Comparison of ENCODE assay signal across 10 cellular contexts in the genomic region with DNA sequence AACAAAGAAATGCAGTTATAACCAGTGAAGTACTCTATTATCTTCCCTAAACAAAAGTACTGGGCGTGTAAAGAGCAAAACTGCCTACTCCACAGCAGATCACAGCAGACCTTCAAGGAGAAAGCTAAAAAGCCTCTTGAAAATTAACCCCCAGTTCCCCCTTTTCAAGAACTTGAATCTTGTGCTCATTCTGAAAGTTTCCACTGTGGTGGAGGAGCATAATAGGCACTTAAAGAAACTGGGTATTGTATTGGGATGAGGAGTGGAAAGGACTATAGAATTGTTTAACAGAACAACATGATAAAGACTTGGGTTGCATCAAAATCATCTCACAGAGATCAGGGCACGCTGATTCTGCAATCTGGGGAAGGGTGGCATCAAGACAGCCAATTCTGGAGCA. TPM values are rescaled to one million over a fixed set of nuclear protein-coding genes. Genes with fewer than 3 reads are reported as not detected.
DNase-seq lines count a peak whose midpoint lies in the region; ATAC-seq and TF ChIP-seq lines count a peak whose summit lies in the region.
"Had no signal": no experiment of that assay in that cellular context is flagged by ENCODE, and none has a peak within 500 bp of the region (broad histone marks: within the 10 kb centered on the region; RNA-seq: fewer than 3 reads in every experiment).

No MANE protein-coding gene starts in this region.

- H3K18ac ChIP-seq in mesendoderm (ENCODE audit: low read length), result peak overlapping the region; percentile 94

- in situ Hi-C loops in astrocyte of the spinal cord (cut with HindIII; ENCODE audit: low sequenced_read_pairs), result no loop called here

- peak overlapping the region; percentile 41 for H2AK5ac ChIP-seq in mesendoderm (ENCODE audit: low read length)

- H2BK5ac ChIP-seq in mesendoderm (ENCODE audit: low read length), result no peak overlapping the region

- H3K9ac ChIP-seq in mesendoderm (ENCODE audit: low read length), result peak overlapping the region; percentile 82

- H4K5ac ChIP-seq in mesendoderm (ENCODE audit: low read length), result no peak overlapping the region

- H3K4me1 Mint-ChIP-seq in stimulated activated naive CD8-positive, alpha-beta T cell treated with anti-CD3 and anti-CD28 coated beads, Interleukin-15, Interleukin-2, amounts not matched to agents 100 ng/mL and 50 ng/mL, for 24 hours (ENCODE audit: low read depth), result peaks cover 79% of the 10 kb centered on the region

- H3K4me3 Mint-ChIP-seq in stimulated activated naive CD8-positive, alpha-beta T cell treated with anti-CD3 and anti-CD28 coated beads, Interleukin-15, Interleukin-2, amounts not matched to agents 100 ng/mL and 50 ng/mL, for 24 hours, result peak overlapping the region; percentile 99

- peak overlapping the region; percentile 25 for H3K27ac ChIP-seq in mesendoderm (ENCODE audit: low read depth, low read length)

- peaks cover 61% of the 10 kb centered on the region for H3K36me3 Mint-ChIP-seq in stimulated activated naive CD8-positive, alpha-beta T cell treated with anti-CD3 and anti-CD28 coated beads, Interleukin-15, Interleukin-2, amounts not matched to agents 100 ng/mL and 50 ng/mL, for 24 hours (ENCODE audit: low read depth)

- peak overlapping the region; percentile 100 for H3K27ac Mint-ChIP-seq in stimulated activated naive CD8-positive, alpha-beta T cell treated with anti-CD3 and anti-CD28 coated beads, Interleukin-15, Interleukin-2, amounts not matched to agents 100 ng/mL and 50 ng/mL, for 24 hours

- no peaks in the 10 kb centered on the region for H3K27me3 Mint-ChIP-seq in stimulated activated naive CD8-positive, alpha-beta T cell treated with anti-CD3 and anti-CD28 coated beads, Interleukin-15, Interleukin-2, amounts not matched to agents 100 ng/mL and 50 ng/mL, for 24 hours

- H4K8ac ChIP-seq in mesendoderm (ENCODE audit: low read depth, low read length), result no peak overlapping the region

- ATAC-seq in stimulated activated naive CD8-positive, alpha-beta T cell treated with anti-CD3 and anti-CD28 coated beads, Interleukin-15, Interleukin-2, amounts not matched to agents 100 U/mL and 50 U/mL, for 24 hours, result no peak
- no peak for ATAC-seq in HG03342 (IDR thresholded peaks at IDR 0.05; ENCODE audit: unreplicated experiment)

- H3K9me3 Mint-ChIP-seq in stimulated activated naive CD8-positive, alpha-beta T cell treated with anti-CD3 and anti-CD28 coated beads, Interleukin-15, Interleukin-2, amounts not matched to agents 100 ng/mL and 50 ng/mL, for 24 hours, result no peaks in the 10 kb centered on the region

- H3K56ac ChIP-seq in mesendoderm (ENCODE audit: low read length), result peak overlapping the region; percentile 81

- H3K4me2 ChIP-seq in mesendoderm (ENCODE audit: low read length), result peak overlapping the region; percentile 33

- peak overlapping the region; percentile 51 for H2BK120ac ChIP-seq in mesendoderm (ENCODE audit: low read depth, low read length)

- H3K4ac ChIP-seq in mesendoderm (ENCODE audit: low read depth, low read length), result peak overlapping the region; percentile 56

- H3K79me1 ChIP-seq in mesendoderm (ENCODE audit: low read length), result peaks cover 13% of the 10 kb centered on the region

- no peaks in the 10 kb centered on the region for H3K27me3 ChIP-seq in mesendoderm (ENCODE audit: insufficient read depth, low read length, poor library complexity)

- H3K36me3 ChIP-seq in mesendoderm (ENCODE audit: control insufficient read depth, insufficient read depth, low read length), result no peaks in the 10 kb centered on the region

- peaks cover 15% of the 10 kb centered on the region for H3K4me1 ChIP-seq in mesendoderm (ENCODE audit: control insufficient read depth, low read depth, low read length)

- H3K23ac ChIP-seq in mesendoderm (ENCODE audit: low read length), result no peak overlapping the region

- H3K4me3 ChIP-seq in astrocyte of the spinal cord (ENCODE audit: low read depth, low read length) (peak overlapping the region; percentile 97), mesendoderm (ENCODE audit: low read length) (peak overlapping the region; percentile 9)

- H3K79me2 ChIP-seq in mesendoderm (ENCODE audit: control insufficient read depth, insufficient read depth, low read length), result peaks cover 18% of the 10 kb centered on the region

- DNase-seq in stimulated activated naive CD8-positive, alpha-beta T cell treated with anti-CD3 and anti-CD28 coated beads, Interleukin-15, Interleukin-2, amounts not matched to agents 100 U/mL and 50 U/mL, for 24 hours, result no peak
- DNase-seq in astrocyte of the spinal cord (ENCODE audit: low read depth, low spot score), result no peak
- DNase-seq in mesendoderm, result no peak
- no peak for DNase-seq in OCI-M2 (lab: John Stamatoyannopoulos, UW; ENCODE audit: unreplicated experiment)
- DNase-seq in SW480 (ENCODE audit: low spot score), result no peak
- no peak for DNase-seq in ureter (ENCODE audit: low spot score)
- DNase-seq: stimulated activated CD4-positive, alpha-beta T cell treated with anti-CD3 and anti-CD28 coated beads, Interleukin-4, amount 100 ng/mL, for 4 hours had no signal

- TF ChIP-seq CTCF in astrocyte of the spinal cord (IDR thresholded peaks at IDR 0.05; ENCODE audit: low read depth, low read length), result no peak

- WGBS in mesendoderm (ENCODE audit: extremely low coverage, insufficient coverage, low lambda C conversion rate), result no CpG with 5 or more reads among the region's 2 CpGs

- H2BK15ac ChIP-seq in mesendoderm (replicated peaks; ENCODE audit: low read depth), result peak overlapping the region; percentile 25

RNA-seq across cellular contexts. Expression of gene WDR25, which starts 2.0 kb away (rescaled TPM):
- 10.0 TPM for polyA plus RNA-seq in mesendoderm (2013, experiment 1 of 2)
- 8.8 TPM for polyA plus RNA-seq in mesendoderm (2013, experiment 2 of 2)
- 14.7 TPM for total RNA-seq in ureter

RNA-seq across cellular contexts. Expression of gene SLC25A47, which starts 51.1 kb away (rescaled TPM):
- polyA plus RNA-seq in mesendoderm (2013, experiment 1 of 2), result not detected
- not detected for polyA plus RNA-seq in mesendoderm (2013, experiment 2 of 2)
- total RNA-seq in ureter, result not detected
- total RNA-seq: G401 had no signal
